ENCODE assay signal across 1 cellular context in the genomic region with DNA sequence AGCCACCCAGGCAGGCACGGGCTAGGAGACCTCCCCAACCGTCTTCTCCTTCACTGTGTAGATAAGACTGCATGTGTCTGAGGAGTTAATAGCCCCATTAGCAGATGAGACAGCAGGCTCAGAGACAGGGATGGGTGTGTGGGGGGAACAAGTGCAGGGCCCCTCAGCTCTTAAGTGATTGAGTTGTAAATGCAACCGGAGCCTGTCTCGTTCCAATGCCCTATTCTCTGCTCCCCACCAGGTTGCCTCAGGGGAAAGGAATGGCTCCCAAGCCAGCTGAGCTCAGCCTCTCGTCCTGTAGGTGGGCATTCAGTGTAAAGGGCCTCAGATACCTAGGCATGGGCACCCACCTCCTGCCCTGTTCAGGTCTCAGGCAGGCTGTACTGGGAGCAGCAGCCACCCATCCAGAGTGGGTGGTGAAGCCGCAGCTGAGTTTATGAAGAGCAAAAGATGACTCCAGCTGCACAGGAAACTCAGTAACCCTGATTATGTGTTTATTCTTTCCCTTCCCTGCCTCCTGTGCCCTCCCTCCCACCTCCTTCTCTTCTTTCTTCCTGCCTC.
TF ChIP-seq lines count a peak whose summit lies in the region.

No MANE protein-coding gene starts in this region.

TF ChIP-seq in IMR-90, 13 proteins besides CTCF, POLR2A, EP300 and RAD21:
- TF ChIP-seq, protein P1, sequence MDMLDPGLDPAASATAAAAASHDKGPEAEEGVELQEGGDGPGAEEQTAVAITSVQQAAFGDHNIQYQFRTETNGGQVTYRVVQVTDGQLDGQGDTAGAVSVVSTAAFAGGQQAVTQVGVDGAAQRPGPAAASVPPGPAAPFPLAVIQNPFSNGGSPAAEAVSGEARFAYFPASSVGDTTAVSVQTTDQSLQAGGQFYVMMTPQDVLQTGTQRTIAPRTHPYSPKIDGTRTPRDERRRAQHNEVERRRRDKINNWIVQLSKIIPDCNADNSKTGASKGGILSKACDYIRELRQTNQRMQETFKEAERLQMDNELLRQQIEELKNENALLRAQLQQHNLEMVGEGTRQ (IDR thresholded peaks at IDR 0.05; ENCODE audit: low read depth, low read length): no peak
- TF ChIP-seq BHLHE40 (IDR thresholded peaks at IDR 0.05; ENCODE audit: low read depth, low read length): no peak
- TF ChIP-seq RFX5 (IDR thresholded peaks at IDR 0.05; ENCODE audit: low read depth, low read length): no peak
- no peak for TF ChIP-seq MXI1 (IDR thresholded peaks at IDR 0.05; ENCODE audit: borderline replicate concordance, low read depth, low read length)
- no peak for TF ChIP-seq CEBPB (IDR thresholded peaks at IDR 0.05; ENCODE audit: low read depth, low read length)
- TF ChIP-seq RCOR1 (IDR thresholded peaks at IDR 0.05; ENCODE audit: insufficient replicate concordance, low read length): no peak
- no peak for TF ChIP-seq FOS (IDR thresholded peaks at IDR 0.05; ENCODE audit: low read depth, low read length)
- TF ChIP-seq ELK1 (IDR thresholded peaks at IDR 0.05; ENCODE audit: borderline replicate concordance, low read depth, low read length): no peak
- TF ChIP-seq NFE2L2 (IDR thresholded peaks at IDR 0.05; ENCODE audit: low read depth, low read length): no peak
